In genomic region chr9:96654450-96655197, GRCh38 we compare ENCODE assay signal across 8 cellular contexts. TPM values are rescaled to one million over a fixed set of nuclear protein-coding genes. Genes with fewer than 3 reads are reported as not detected.
DNase-seq lines count a peak whose midpoint lies in the region; ATAC-seq and TF ChIP-seq lines count a peak whose summit lies in the region.

No MANE protein-coding gene starts in this region.

- H2BK12ac ChIP-seq in neuronal stem cell (ENCODE audit: low read length), result peak overlapping the region; percentile 58

- TF ChIP-seq CTCF in KMS-11 (conservative IDR thresholded peaks at IDR 0.05; ENCODE audit: low read depth, low read length), result no peak
- TF ChIP-seq CTCF in gastroesophageal sphincter (IDR thresholded peaks at IDR 0.05), result peak in 3 of 4 experiments; percentile 40 to 55 (median 45)

- no peaks in the 10 kb centered on the region for H3K9me3 ChIP-seq in gastroesophageal sphincter
- peaks cover 0 to 1% of the 10 kb centered on the region in 2 donors for H3K9me3 ChIP-seq in neuronal stem cell (replicated peaks in 1 of 2; ENCODE audit: control insufficient read depth in 2 of 2, insufficient read depth in 1 of 2, low read depth in 1 of 2, low read length in 2 of 2)
- no peaks in the 10 kb centered on the region for H3K9me3 ChIP-seq in stomach smooth muscle (ENCODE audit: control insufficient read depth in 2 of 2, low read length in 2 of 2)

- CTCF ChIA-PET in activated naive CD4-positive, alpha-beta T cell treated with anti-CD3 and anti-CD28 coated beads for 36 hours (lab: Charles Lee), result interaction anchor here (1.2 kb wide), 1 partner anchor 212 kb away, joined by 3 read pairs; no protein-coding TSS in a partner anchor

- 0% methylated on average over 4 to 8 of the region's 74 CpGs for WGBS in gastroesophageal sphincter (ENCODE audit: low coverage in 1 of 2), 2 donors
- WGBS in neuronal stem cell (ENCODE audit: extremely low coverage in 2 of 2, insufficient read length in 2 of 2, insufficient replicate concordance in 1 of 2), 2 donors, result no CpG with 5 or more reads among the region's 74 CpGs

- no peak overlapping the region for H2BK5ac ChIP-seq in neuronal stem cell (ENCODE audit: low read length)

- peak overlapping the region; percentile 71 for H3K14ac ChIP-seq in neuronal stem cell (ENCODE audit: low read length)

- TF ChIP-seq EP300 in gastroesophageal sphincter (IDR thresholded peaks at IDR 0.05), result no peak

- no peaks in the 10 kb centered on the region for H3K9me3 Mint-ChIP-seq in activated naive CD4-positive, alpha-beta T cell treated with anti-CD3 and anti-CD28 coated beads for 36 hours

- H2AK5ac ChIP-seq in neuronal stem cell (ENCODE audit: low read depth, low read length), result no peak overlapping the region

- H3K4ac ChIP-seq in neuronal stem cell (ENCODE audit: low read length), result no peak overlapping the region

- H4K20me1 ChIP-seq in KMS-11 (ENCODE audit: insufficient read depth), result no peaks in the 10 kb centered on the region

- H3K4me2 ChIP-seq in KMS-11 (peak overlapping the region; percentile 91), neuronal stem cell (ENCODE audit: insufficient read depth, low read length, poor library complexity, severe bottlenecking) (peak overlapping the region; percentile 96)

- no peak overlapping the region for H4K8ac ChIP-seq in neuronal stem cell (ENCODE audit: low read depth, low read length)

- H3K4me3 Mint-ChIP-seq in activated naive CD4-positive, alpha-beta T cell treated with anti-CD3 and anti-CD28 coated beads for 36 hours, result peak overlapping the region; percentile 73

- H3K9ac ChIP-seq in KMS-11 (peak overlapping the region; percentile 74), neuronal stem cell (ENCODE audit: low read depth, low read length, poor library complexity) (peak overlapping the region; percentile 89), stomach smooth muscle (ENCODE audit: low read length in 2 of 2) (peak overlapping the region; percentile 70 to 78)

- H3K36me3 Mint-ChIP-seq in activated naive CD4-positive, alpha-beta T cell treated with anti-CD3 and anti-CD28 coated beads for 36 hours (ENCODE audit: low read depth), result no peaks in the 10 kb centered on the region

- peak overlapping the region; percentile 94 for H3K18ac ChIP-seq in neuronal stem cell (ENCODE audit: low read length)

- H3K27ac ChIP-seq in KMS-11 (peak overlapping the region; percentile 70), gastroesophageal sphincter (peak overlapping the region; percentile 92 to 100 (median 97)), neuronal stem cell (replicated peaks; ENCODE audit: low read length) (peak overlapping the region; percentile 31), stomach smooth muscle (ENCODE audit: low read length) (peak overlapping the region; percentile 93)

- H3K4me3 ChIP-seq in KMS-11 (IDR thresholded peaks at IDR 0.05; ENCODE audit: insufficient read depth, low read depth, low read length), result no peak overlapping the region
- H3K4me3 ChIP-seq in gastroesophageal sphincter, result peak overlapping the region; percentile 63 to 80
- H3K4me3 ChIP-seq in neuronal stem cell (ENCODE audit: low read length in 2 of 2), result peak overlapping the region; percentile 59 to 94
- peak overlapping the region; percentile 60 to 84 for H3K4me3 ChIP-seq in stomach smooth muscle (ENCODE audit: low read length in 2 of 2)

- no peaks in the 10 kb centered on the region for H3K27me3 Mint-ChIP-seq in activated naive CD4-positive, alpha-beta T cell treated with anti-CD3 and anti-CD28 coated beads for 36 hours (ENCODE audit: low read depth)

- peak overlapping the region; percentile 93 for H3K23ac ChIP-seq in neuronal stem cell (ENCODE audit: low read depth, low read length, poor library complexity)

- H2BK15ac ChIP-seq in neuronal stem cell (ENCODE audit: low read length), result peak overlapping the region; percentile 81

- ATAC-seq in GM21526 (IDR thresholded peaks at IDR 0.05; ENCODE audit: low FRiP score, unreplicated experiment) (peak; percentile 48), gastroesophageal sphincter (peak; percentile 87)

- H3K79me1 ChIP-seq in neuronal stem cell (ENCODE audit: low read depth, low read length), result no peaks in the 10 kb centered on the region

- DNase-seq in COR-L47 (lab: John Stamatoyannopoulos, UW) (peak; percentile 81), SIG-M5 treated with dmso at 0.1 percent for 504 hours (lab: John Stamatoyannopoulos, UW; ENCODE audit: unreplicated experiment) (peak; percentile 87), neuronal stem cell (ENCODE audit: low spot score) (peak; percentile 48)
- peak; percentile 65 for DNase-seq in activated naive CD4-positive, alpha-beta T cell treated with anti-CD3 and anti-CD28 coated beads for 36 hours

- intact Hi-C loops in activated naive CD4-positive, alpha-beta T cell treated with anti-CD3 and anti-CD28 coated beads for 36 hours (cut with micrococcal nuclease), result loop anchor here (1.0 to 10.0 kb wide), 4 partner anchors 87 to 420 kb away; partner anchors contain the start of genes HABP4 and ZNF367

- peaks cover 9% of the 10 kb centered on the region for H3K4me1 Mint-ChIP-seq in activated naive CD4-positive, alpha-beta T cell treated with anti-CD3 and anti-CD28 coated beads for 36 hours (ENCODE audit: low read depth)

- H2AFZ ChIP-seq in KMS-11 (ENCODE audit: low read depth) (peak overlapping the region; percentile 95), neuronal stem cell (ENCODE audit: low read length) (peak overlapping the region; percentile 95)

- TF ChIP-seq POLR2A in gastroesophageal sphincter (IDR thresholded peaks at IDR 0.05), result peak; percentile 66 to 84

- H3K36me3 ChIP-seq in KMS-11 (ENCODE audit: insufficient read depth), result no peaks in the 10 kb centered on the region
- H3K36me3 ChIP-seq in gastroesophageal sphincter, result peaks cover 0 to 35% of the 10 kb centered on the region in 2 donors
- peaks cover 0 to 12% of the 10 kb centered on the region in 2 donors for H3K36me3 ChIP-seq in neuronal stem cell (replicated peaks in 1 of 2; ENCODE audit: control insufficient read depth in 2 of 2, insufficient read depth in 2 of 2, low read length in 2 of 2)
- peaks cover 9 to 14% of the 10 kb centered on the region in 2 donors for H3K36me3 ChIP-seq in stomach smooth muscle (ENCODE audit: control insufficient read depth in 2 of 2, insufficient read depth in 2 of 2, low read length in 2 of 2)

- H3K27me3 ChIP-seq in KMS-11 (ENCODE audit: insufficient read depth, low read depth) (no peaks in the 10 kb centered on the region), gastroesophageal sphincter (no peaks in the 10 kb centered on the region), neuronal stem cell (ENCODE audit: control insufficient read depth in 3 of 3, insufficient read depth in 3 of 3, low read depth in 1 of 3, low read length in 3 of 3) (peaks cover 0 to 2% (median 0%) of the 10 kb centered on the region in 3 experiments), stomach smooth muscle (ENCODE audit: control insufficient read depth in 1 of 2, insufficient read depth in 2 of 2, low read length in 2 of 2) (no peaks in the 10 kb centered on the region)

- H3K4me1 ChIP-seq in KMS-11 (ENCODE audit: low read depth, poor library complexity, severe bottlenecking) (peaks cover 17% of the 10 kb centered on the region), gastroesophageal sphincter (peaks cover 4 to 36% (median 6%) of the 10 kb centered on the region in 3 donors), neuronal stem cell (ENCODE audit: control insufficient read depth in 2 of 2, insufficient read depth in 1 of 2, low read depth in 1 of 2, low read length in 2 of 2) (peaks cover 0 to 2% of the 10 kb centered on the region in 2 donors), stomach smooth muscle (ENCODE audit: control insufficient read depth, insufficient read depth, low read length) (peaks cover 17% of the 10 kb centered on the region)

- H4K91ac ChIP-seq in neuronal stem cell (ENCODE audit: low read depth, low read length, poor library complexity), result no peak overlapping the region

- peak overlapping the region; percentile 15 for H3K27ac Mint-ChIP-seq in activated naive CD4-positive, alpha-beta T cell treated with anti-CD3 and anti-CD28 coated beads for 36 hours

- no peaks in the 10 kb centered on the region for H3K79me2 ChIP-seq in KMS-11 (ENCODE audit: insufficient read depth, low read depth)

- H2BK120ac ChIP-seq in neuronal stem cell (ENCODE audit: low read depth, low read length), result no peak overlapping the region

RNA-seq across cellular contexts. Expression of gene PRXL2C, which starts 0.5 kb away (rescaled TPM):
- total RNA-seq in activated naive CD4-positive, alpha-beta T cell treated with anti-CD3 and anti-CD28 coated beads for 36 hours, result 1 to 10 TPM; 4.0 to 4.8 TPM
- 10 to 100 TPM; 17.7 to 39.7 (median 26.6) TPM for total RNA-seq in gastroesophageal sphincter
- polyA plus RNA-seq in neuronal stem cell (2013, experiment 1 of 2), result 6.6 TPM
- 7.0 TPM for polyA plus RNA-seq in neuronal stem cell (2013, experiment 2 of 2)

RNA-seq across cellular contexts. Expression of gene CDC14B, which starts 35.0 kb away (rescaled TPM):
- total RNA-seq in activated naive CD4-positive, alpha-beta T cell treated with anti-CD3 and anti-CD28 coated beads for 36 hours, result under 1 TPM; 0.62 to 0.89 TPM
- total RNA-seq in gastroesophageal sphincter, result 10 to 100 TPM; 19.8 to 28.8 (median 23.6) TPM
- polyA plus RNA-seq in neuronal stem cell (2013, experiment 1 of 2), result 19.2 TPM
- polyA plus RNA-seq in neuronal stem cell (2013, experiment 2 of 2), result 20.2 TPM

Comparison
In these comparisons a context has a peak if more than half of its experiments do, and no peak if none do; other contexts are left out.
1. H3K27ac ChIP-seq: peak in every context shown above with its lines; median percentile 97 in gastroesophageal sphincter; 93 in stomach smooth muscle; 70 in KMS-11; 31 in neuronal stem cell.
2. RNA of gene CDC14B, which starts 35.0 kb away (total RNA-seq): 19.8 to 28.8 TPM in gastroesophageal sphincter; 0.62 to 0.89 TPM in activated naive CD4-positive, alpha-beta T cell treated with anti-CD3 and anti-CD28 coated beads for 36 hours; every median in the first group is over 10 times any median in the second.
3. Peak in every context shown above with its lines, with median percentiles within 50 percentile points of each other: DNase-seq and H3K9ac ChIP-seq.